Comparison of ENCODE assay signal across 8 cellular contexts in genomic region chr16:67804853-67805542, GRCh38. TPM values are rescaled to one million over a fixed set of nuclear protein-coding genes. Genes with fewer than 3 reads are reported as not detected.
DNase-seq lines count a peak whose midpoint lies in the region; ATAC-seq, FAIRE-seq and TF ChIP-seq lines count a peak whose summit lies in the region.

No MANE protein-coding gene starts in this region.

- no peak for TF ChIP-seq EP300 in A549 (IDR thresholded peaks at IDR 0.05)
- no peak for TF ChIP-seq EP300 in K562 (IDR thresholded peaks at IDR 0.05; ENCODE audit: low read length)

- no peaks in the 10 kb centered on the region for H3K9me1 ChIP-seq in K562 (ENCODE audit: control insufficient read depth, insufficient read depth, low read length)

- TF ChIP-seq POLR2A in A549 (IDR thresholded peaks at IDR 0.05; ENCODE audit: low read length) (no peak), K562 (conservative IDR thresholded peaks at IDR 0.05) (no peak)

- no peak for FAIRE-seq in A549 (lab: Jason Lieb, UNC)
- no peak for FAIRE-seq in K562 (lab: Jason Lieb, UNC)

- H3K79me2 ChIP-seq in K562 (ENCODE audit: control insufficient read depth, insufficient read depth, low read length) (peaks cover 50% of the 10 kb centered on the region), mesendoderm (ENCODE audit: control insufficient read depth, insufficient read depth, low read length) (peaks cover 19% of the 10 kb centered on the region)

- no peak overlapping the region for H2BK5ac ChIP-seq in mesendoderm (ENCODE audit: low read length)

- intact Hi-C loops in K562 (cut with micrococcal nuclease), result loop anchor here (5.0 kb wide), 1 partner anchor 133 kb away; no protein-coding TSS in a partner anchor

- no peak overlapping the region for H3K23ac ChIP-seq in mesendoderm (ENCODE audit: low read length)

- in situ Hi-C loops in K562 (cut with MboI), result no loop called here

- TF ChIP-seq CTCF in A549 (IDR thresholded peaks at IDR 0.05) (no peak), HL-60 (IDR thresholded peaks at IDR 0.05; ENCODE audit: insufficient read depth, low read length) (no peak), K562 (IDR thresholded peaks at IDR 0.05 in 2 of 3, conservative IDR thresholded peaks at IDR 0.05 in 1 of 3; ENCODE audit: insufficient read depth in 2 of 3, low read depth in 1 of 3, low read length in 3 of 3) (no peak)

- H4K20me1 ChIP-seq in K562 (replicated peaks; ENCODE audit: control insufficient read depth, insufficient read depth, low read length), result 0 out of 2 replicates have a peak, but pooled peaks cover 5% of the 10 kb centered on the region

- H3K4me2 ChIP-seq in A549 (peak overlapping the region; percentile 91), K562 (ENCODE audit: insufficient read depth, low read length) (peak overlapping the region; percentile 92), mesendoderm (ENCODE audit: low read length) (no peak overlapping the region)

- BruUV-seq in K562 (replicated peaks; lab: Mats Ljungman, UMichigan), result TSS peak; percentile 47

- H3K36me3 ChIP-seq in K562 (ENCODE audit: control insufficient read depth, insufficient read depth, low read length) (peaks cover 45% of the 10 kb centered on the region; the same call in 2 of the 3 replicates), mesendoderm (ENCODE audit: control insufficient read depth, insufficient read depth, low read length) (peaks cover 4% of the 10 kb centered on the region)

- H3K9me3 ChIP-seq in A549 (no peaks in the 10 kb centered on the region), K562 (replicated peaks; ENCODE audit: control insufficient read depth, insufficient read depth, low read depth, low read length) (no peaks in the 10 kb centered on the region)

- DNase-seq in A549 (ENCODE audit: low read depth in 1 of 2, low spot score in 1 of 2) (no peak), HL-60 (ENCODE audit: low read depth in 1 of 2, low spot score in 1 of 2) (no peak), K562 (ENCODE audit: extremely low read depth in 1 of 4, low spot score in 3 of 4) (no peak), mesendoderm (no peak), NCI-H2171 treated with DMSO at 0.1 percent for 48 hours (lab: John Stamatoyannopoulos, UW) (no peak), T1000 (lab: John Stamatoyannopoulos, UW) (no peak)

- CTCF ChIA-PET in A549 (lab: Yijun Ruan, JAX), result interaction anchor here (1.2 to 5.5 kb wide), 4 partner anchors 10 to 258 kb away, joined by 3 to 45 read pairs (median 4); no protein-coding TSS in a partner anchor
- CTCF ChIA-PET in K562 (lab: Yijun Ruan, JAX; ENCODE audit: low intra/inter-chr PET ratio), result no interaction called here

- no peak overlapping the region for H3K18ac ChIP-seq in mesendoderm (ENCODE audit: low read length)

- H3K27ac ChIP-seq in A549 (peak overlapping the region in 1 of 2 experiments; percentile 94; a peak in 1 of 6 replicates), HL-60 (replicated peaks) (peak overlapping the region; percentile 17), K562 (ENCODE audit: extremely low read depth, low read depth, low read length) (0 out of 3 replicates have a peak overlapping the region, but pooled peaks have one; percentile 86), mesendoderm (ENCODE audit: low read depth, low read length) (no peak overlapping the region)

- TF ChIP-seq RAD21 in A549 (conservative IDR thresholded peaks at IDR 0.05 in 1 of 2, IDR thresholded peaks at IDR 0.05 in 1 of 2) (no peak), K562 (CRISPR knock-in tag; conservative IDR thresholded peaks at IDR 0.05 in 1 of 2, IDR thresholded peaks at IDR 0.05 in 1 of 2) (no peak)

- no peak for ATAC-seq in A549
- no peak for ATAC-seq in K562
- no peak for ATAC-seq in GM21447 (IDR thresholded peaks at IDR 0.05; ENCODE audit: unreplicated experiment)
- no peak for ATAC-seq in GM18907 (IDR thresholded peaks at IDR 0.05; ENCODE audit: unreplicated experiment)

- no peak overlapping the region for H2AK5ac ChIP-seq in mesendoderm (ENCODE audit: low read length)

- whole genome bisulfite sequencing in A549 (ENCODE audit: missing lambda C conversion rate), result 78% methylated on average over 4 of the region's 4 CpGs
- 29% methylated on average over 4 of the region's 4 CpGs for WGBS in K562 (ENCODE audit: insufficient coverage, low coverage, missing lambda C conversion rate)
- WGBS in mesendoderm (ENCODE audit: extremely low coverage, insufficient coverage, low lambda C conversion rate), result no CpG with 5 or more reads among the region's 4 CpGs

- no peak overlapping the region for H4K5ac ChIP-seq in mesendoderm (ENCODE audit: low read length)

- peaks cover 23% of the 10 kb centered on the region for H3K79me1 ChIP-seq in mesendoderm (ENCODE audit: low read length)

- H3K4me3 ChIP-seq in A549 (peak overlapping the region; percentile 97), HL-60 (replicated peaks; ENCODE audit: insufficient read depth, low read length) (peak overlapping the region; percentile 80), K562 (peak overlapping the region; percentile 98), mesendoderm (ENCODE audit: low read length) (no peak overlapping the region)

- H4K8ac ChIP-seq in mesendoderm (ENCODE audit: low read depth, low read length), result no peak overlapping the region

- H3K9ac ChIP-seq in K562 (ENCODE audit: insufficient read depth in 1 of 2, low read depth in 2 of 2, low read length in 2 of 2) (peak overlapping the region; percentile 95; a peak in 3 of 4 replicates), mesendoderm (ENCODE audit: low read length) (peak overlapping the region; percentile 94)

- H3K27me3 ChIP-seq in HL-60 (ENCODE audit: insufficient read depth, poor library complexity, severe bottlenecking) (no peaks in the 10 kb centered on the region), K562 (ENCODE audit: control insufficient read depth in 2 of 2, insufficient read depth in 2 of 2, low read length in 2 of 2) (no peaks in the 10 kb centered on the region), mesendoderm (ENCODE audit: insufficient read depth, low read length, poor library complexity) (no peaks in the 10 kb centered on the region)

- no peak overlapping the region for H2AFZ ChIP-seq in K562 (ENCODE audit: low read depth, low read length)

- POLR2A ChIA-PET in A549 (lab: Yijun Ruan, JAX) (no interaction called here), K562 (lab: Yijun Ruan, JAX) (interaction anchor here (0.5 kb wide), 1 partner anchor 12 kb away, joined by 3 read pairs; no protein-coding TSS in a partner anchor)

- H2BK120ac ChIP-seq in mesendoderm (ENCODE audit: low read depth, low read length), result no peak overlapping the region

- H3K4me1 ChIP-seq in A549 (peaks cover 18% of the 10 kb centered on the region), K562 (replicated peaks in 1 of 2; ENCODE audit: control insufficient read depth in 2 of 2, insufficient read depth in 2 of 2, low read length in 2 of 2) (peaks cover 22 to 28% of the 10 kb centered on the region in 2 experiments; a peak in 4 of 5 replicates), mesendoderm (ENCODE audit: control insufficient read depth, low read depth, low read length) (peaks cover 1% of the 10 kb centered on the region)

- H2BK15ac ChIP-seq in mesendoderm (replicated peaks; ENCODE audit: low read depth), result no peak overlapping the region

- no peak overlapping the region for H3K4ac ChIP-seq in mesendoderm (ENCODE audit: low read depth, low read length)

- H3K56ac ChIP-seq in mesendoderm (ENCODE audit: low read length), result no peak overlapping the region

RNA-seq across cellular contexts. Expression of gene RANBP10, which starts 1.4 kb away (rescaled TPM):
- polyA plus RNA-seq in A549 (2011; rRNA removed), result 9.8 and 11.1 TPM in 2 replicates
- polyA plus RNA-seq in A549 (2012; cell fraction: cytosol; rRNA removed), result 10.0 and 11.9 TPM in 2 replicates
- 25.2 and 27.5 TPM in 2 replicates for polyA plus RNA-seq in A549 (2012; cell fraction: nucleus; rRNA removed)
- 6.9 to 7.5 TPM (median 7.5 TPM) in 3 replicates for polyA plus RNA-seq in A549 (2017; fragmentation: RNase III; extraction: RNeasy Plus Mini Kit Qiagen cat#74134 plus additional on column Dnase treatment)
- 14.4 and 16.0 TPM in 2 replicates for polyA minus RNA-seq in A549 (2011; rRNA and poly(A)+ RNA removed)
- total RNA-seq in K562 (2011; cell fraction: chromatin; rRNA removed; ENCODE audit: low replicate concordance), result 28.9 and 56.2 TPM in 2 replicates
- 28.6 and 28.7 TPM in 2 replicates for total RNA-seq in K562 (2011; cell fraction: nucleolus; rRNA removed)
- total RNA-seq in K562 (2011; cell fraction: nucleoplasm; rRNA removed), result 26.3 and 27.1 TPM in 2 replicates
- 4.5 and 7.7 TPM in 2 replicates for total RNA-seq in K562 (2014; rRNA removed)
- total RNA-seq in K562 (2014; rRNA removed; fragmentation: Illumina TruSeq; extraction: Trizol), result 4.8 TPM in 2 replicates
- 5.9 and 6.4 TPM in 2 replicates for total RNA-seq in K562 (2015; rRNA removed; fragmentation: Illumina TruSeq; extraction: Trizol)
- total RNA-seq in K562 (2021), result 16.2 and 19.3 TPM in 2 replicates
- polyA plus RNA-seq in K562 (2011; rRNA removed), result 10.4 and 19.8 TPM in 2 replicates
- 12.6 and 15.1 TPM in 2 replicates for polyA plus RNA-seq in K562 (2011; cell fraction: cytosol; rRNA removed)
- polyA plus RNA-seq in K562 (2011; cell fraction: nucleus; rRNA removed), result 35.3 and 40.0 TPM in 2 replicates
- 11.5 and 16.0 TPM in 2 replicates for polyA plus RNA-seq in K562 (2012)
- polyA plus RNA-seq in K562 (2014; fragmentation: Illumina TruSeq; extraction: Trizol), result 14.8 and 15.4 TPM in 2 replicates
- polyA plus RNA-seq in K562 (2014; fragmentation: Nextera tagmentation; extraction: Ambion mirVana), result 1 to 10 TPM in 1 of 2 experiments, under 1 TPM in 1; 0.61 to 1.4 TPM
- polyA plus RNA-seq in K562 (2014; rRNA removed), result 9.9 and 10.2 TPM in 2 replicates
- polyA minus RNA-seq in K562 (2011; rRNA and poly(A)+ RNA removed), result 20.3 and 21.7 TPM in 2 replicates
- polyA minus RNA-seq in K562 (2011; cell fraction: cytosol; rRNA and poly(A)+ RNA removed), result 10.1 and 10.7 TPM in 2 replicates
- 12.9 and 17.8 TPM in 2 replicates for polyA minus RNA-seq in K562 (2011; cell fraction: nucleus; rRNA and poly(A)+ RNA removed)
- 8.8 TPM for polyA plus RNA-seq in mesendoderm (2013, experiment 1 of 2)
- polyA plus RNA-seq in mesendoderm (2013, experiment 2 of 2), result 8.6 TPM

RNA-seq across cellular contexts. Expression of gene TSNAXIP1, which starts 1.7 kb away (rescaled TPM):
- polyA plus RNA-seq in A549 (2011; rRNA removed), result 0.68 and 0.78 TPM in 2 replicates
- polyA plus RNA-seq in A549 (2012; cell fraction: cytosol; rRNA removed), result 0.43 and 0.63 TPM in 2 replicates
- 3.5 and 5.0 TPM in 2 replicates for polyA plus RNA-seq in A549 (2012; cell fraction: nucleus; rRNA removed)
- polyA plus RNA-seq in A549 (2017; fragmentation: RNase III; extraction: RNeasy Plus Mini Kit Qiagen cat#74134 plus additional on column Dnase treatment), result 0.97 to 1.2 TPM (median 1.1 TPM) in 3 replicates
- 0.58 and 0.73 TPM in 2 replicates for polyA minus RNA-seq in A549 (2011; rRNA and poly(A)+ RNA removed)
- 0.86 TPM in 1 of 2 replicates, not detected in the other for total RNA-seq in K562 (2011; cell fraction: chromatin; rRNA removed; ENCODE audit: low replicate concordance)
- total RNA-seq in K562 (2011; cell fraction: nucleolus; rRNA removed), result 0.39 and 0.67 TPM in 2 replicates
- 0.15 TPM in 1 of 2 replicates, not detected in the other for total RNA-seq in K562 (2011; cell fraction: nucleoplasm; rRNA removed)
- total RNA-seq in K562 (2014; rRNA removed), result not detected in 2 replicates
- not detected in 2 replicates for total RNA-seq in K562 (2014; rRNA removed; fragmentation: Illumina TruSeq; extraction: Trizol)
- 0.11 and 0.14 TPM in 2 replicates for total RNA-seq in K562 (2015; rRNA removed; fragmentation: Illumina TruSeq; extraction: Trizol)
- not detected in 2 replicates for total RNA-seq in K562 (2021)
- 0.11 and 0.12 TPM in 2 replicates for polyA plus RNA-seq in K562 (2011; rRNA removed)
- polyA plus RNA-seq in K562 (2011; cell fraction: cytosol; rRNA removed), result 0.04 and 0.21 TPM in 2 replicates
- polyA plus RNA-seq in K562 (2011; cell fraction: nucleus; rRNA removed), result 1.6 and 1.9 TPM in 2 replicates
- 0.10 TPM in 1 of 2 replicates, not detected in the other for polyA plus RNA-seq in K562 (2012)
- polyA plus RNA-seq in K562 (2014; fragmentation: Illumina TruSeq; extraction: Trizol), result 0.04 and 0.22 TPM in 2 replicates
- under 1 TPM in 1 of 2 experiments, not detected in 1; 0.03 TPM for polyA plus RNA-seq in K562 (2014; fragmentation: Nextera tagmentation; extraction: Ambion mirVana)
- 0.24 and 0.35 TPM in 2 replicates for polyA plus RNA-seq in K562 (2014; rRNA removed)
- 0.24 and 0.39 TPM in 2 replicates for polyA minus RNA-seq in K562 (2011; rRNA and poly(A)+ RNA removed)
- polyA minus RNA-seq in K562 (2011; cell fraction: cytosol; rRNA and poly(A)+ RNA removed), result not detected in 2 replicates
- polyA minus RNA-seq in K562 (2011; cell fraction: nucleus; rRNA and poly(A)+ RNA removed), result 0.13 TPM in 1 of 2 replicates, not detected in the other
- polyA plus RNA-seq in mesendoderm (2013, experiment 1 of 2), result 0.37 TPM
- 0.38 TPM for polyA plus RNA-seq in mesendoderm (2013, experiment 2 of 2)

RNA-seq across cellular contexts. Expression of gene THAP11, which starts 37.1 kb away (rescaled TPM):
- polyA plus RNA-seq in A549 (2011; rRNA removed), result 33.2 and 44.0 TPM in 2 replicates
- 56.9 and 68.8 TPM in 2 replicates for polyA plus RNA-seq in A549 (2012; cell fraction: cytosol; rRNA removed)
- 32.7 and 40.9 TPM in 2 replicates for polyA plus RNA-seq in A549 (2012; cell fraction: nucleus; rRNA removed)
- 27.2 to 30.9 TPM (median 30.0 TPM) in 3 replicates for polyA plus RNA-seq in A549 (2017; fragmentation: RNase III; extraction: RNeasy Plus Mini Kit Qiagen cat#74134 plus additional on column Dnase treatment)
- 22.3 and 22.6 TPM in 2 replicates for polyA minus RNA-seq in A549 (2011; rRNA and poly(A)+ RNA removed)
- total RNA-seq in K562 (2011; cell fraction: chromatin; rRNA removed; ENCODE audit: low replicate concordance), result 4.2 and 10.7 TPM in 2 replicates
- total RNA-seq in K562 (2011; cell fraction: nucleolus; rRNA removed), result 12.9 and 13.3 TPM in 2 replicates
- total RNA-seq in K562 (2011; cell fraction: nucleoplasm; rRNA removed), result 9.1 and 9.5 TPM in 2 replicates
- 31.6 and 38.1 TPM in 2 replicates for total RNA-seq in K562 (2014; rRNA removed)
- total RNA-seq in K562 (2014; rRNA removed; fragmentation: Illumina TruSeq; extraction: Trizol), result 12.4 and 13.5 TPM in 2 replicates
- total RNA-seq in K562 (2015; rRNA removed; fragmentation: Illumina TruSeq; extraction: Trizol), result 21.1 and 21.5 TPM in 2 replicates
- total RNA-seq in K562 (2021), result 30.1 TPM in 2 replicates
- polyA plus RNA-seq in K562 (2011; rRNA removed), result 22.5 TPM in 2 replicates
- 23.6 and 48.9 TPM in 2 replicates for polyA plus RNA-seq in K562 (2011; cell fraction: cytosol; rRNA removed)
- 14.9 and 15.4 TPM in 2 replicates for polyA plus RNA-seq in K562 (2011; cell fraction: nucleus; rRNA removed)
- polyA plus RNA-seq in K562 (2012), result 18.6 and 23.6 TPM in 2 replicates
- 12.0 and 14.7 TPM in 2 replicates for polyA plus RNA-seq in K562 (2014; fragmentation: Illumina TruSeq; extraction: Trizol)
- polyA plus RNA-seq in K562 (2014; fragmentation: Nextera tagmentation; extraction: Ambion mirVana), result 1 to 10 TPM; 2.4 to 3.6 TPM
- polyA plus RNA-seq in K562 (2014; rRNA removed), result 21.4 and 24.7 TPM in 2 replicates
- polyA minus RNA-seq in K562 (2011; rRNA and poly(A)+ RNA removed), result 12.6 and 16.7 TPM in 2 replicates
- 13.6 and 15.6 TPM in 2 replicates for polyA minus RNA-seq in K562 (2011; cell fraction: cytosol; rRNA and poly(A)+ RNA removed)
- 5.3 and 7.9 TPM in 2 replicates for polyA minus RNA-seq in K562 (2011; cell fraction: nucleus; rRNA and poly(A)+ RNA removed)
- polyA plus RNA-seq in mesendoderm (2013, experiment 1 of 2), result 26.9 TPM
- 26.7 TPM for polyA plus RNA-seq in mesendoderm (2013, experiment 2 of 2)

RNA-seq across cellular contexts. Expression of gene NUTF2, which starts 41.7 kb away (rescaled TPM):
- polyA plus RNA-seq in A549 (2011; rRNA removed) (168 and 209 TPM in 2 replicates), A549 (2017; fragmentation: RNase III; extraction: RNeasy Plus Mini Kit Qiagen cat#74134 plus additional on column Dnase treatment) (270 to 301 TPM (median 287 TPM) in 3 replicates), K562 (2011; rRNA removed) (125 and 181 TPM in 2 replicates), K562 (2014; fragmentation: Illumina TruSeq; extraction: Trizol) (199 and 236 TPM in 2 replicates), K562 (2014; fragmentation: Nextera tagmentation; extraction: Ambion mirVana) (100 to 1,000 TPM; 244 to 246 TPM), K562 (2014; rRNA removed) (183 and 248 TPM in 2 replicates)
- 585 and 606 TPM in 2 replicates for polyA plus RNA-seq in A549 (2012; cell fraction: cytosol; rRNA removed)
- polyA plus RNA-seq in A549 (2012; cell fraction: nucleus; rRNA removed), result 173 and 271 TPM in 2 replicates
- 446 and 461 TPM in 2 replicates for polyA minus RNA-seq in A549 (2011; rRNA and poly(A)+ RNA removed)
- total RNA-seq in K562 (2011; cell fraction: chromatin; rRNA removed; ENCODE audit: low replicate concordance), result 64.0 and 124 TPM in 2 replicates
- total RNA-seq in K562 (2011; cell fraction: nucleolus; rRNA removed), result 96.3 and 98.1 TPM in 2 replicates
- 87.5 and 97.2 TPM in 2 replicates for total RNA-seq in K562 (2011; cell fraction: nucleoplasm; rRNA removed)
- total RNA-seq in K562 (2014; rRNA removed) (118 and 124 TPM in 2 replicates), K562 (2014; rRNA removed; fragmentation: Illumina TruSeq; extraction: Trizol) (106 and 111 TPM in 2 replicates), K562 (2015; rRNA removed; fragmentation: Illumina TruSeq; extraction: Trizol) (129 and 147 TPM in 2 replicates), K562 (2021) (141 and 146 TPM in 2 replicates)
- 221 and 371 TPM in 2 replicates for polyA plus RNA-seq in K562 (2011; cell fraction: cytosol; rRNA removed)
- 195 and 197 TPM in 2 replicates for polyA plus RNA-seq in K562 (2011; cell fraction: nucleus; rRNA removed)
- 129 and 256 TPM in 2 replicates for polyA plus RNA-seq in K562 (2012)
- 180 and 188 TPM in 2 replicates for polyA minus RNA-seq in K562 (2011; rRNA and poly(A)+ RNA removed)
- polyA minus RNA-seq in K562 (2011; cell fraction: cytosol; rRNA and poly(A)+ RNA removed), result 133 and 184 TPM in 2 replicates
- 39.2 and 62.3 TPM in 2 replicates for polyA minus RNA-seq in K562 (2011; cell fraction: nucleus; rRNA and poly(A)+ RNA removed)
- 370 TPM for polyA plus RNA-seq in mesendoderm (2013, experiment 1 of 2)
- polyA plus RNA-seq in mesendoderm (2013, experiment 2 of 2), result 358 TPM

RNA-seq across cellular contexts. Expression of gene CENPT, which starts 42.5 kb away (rescaled TPM):
- 18.2 and 19.1 TPM in 2 replicates for polyA plus RNA-seq in A549 (2011; rRNA removed)
- polyA plus RNA-seq in A549 (2012; cell fraction: cytosol; rRNA removed), result 40.2 and 42.7 TPM in 2 replicates
- 322 and 345 TPM in 2 replicates for polyA plus RNA-seq in A549 (2012; cell fraction: nucleus; rRNA removed)
- polyA plus RNA-seq in A549 (2017; fragmentation: RNase III; extraction: RNeasy Plus Mini Kit Qiagen cat#74134 plus additional on column Dnase treatment), result 35.9 to 40.3 TPM (median 36.9 TPM) in 3 replicates
- 23.4 and 24.1 TPM in 2 replicates for polyA minus RNA-seq in A549 (2011; rRNA and poly(A)+ RNA removed)
- 148 and 303 TPM in 2 replicates for total RNA-seq in K562 (2011; cell fraction: chromatin; rRNA removed; ENCODE audit: low replicate concordance)
- total RNA-seq in K562 (2011; cell fraction: nucleolus; rRNA removed), result 234 and 236 TPM in 2 replicates
- total RNA-seq in K562 (2011; cell fraction: nucleoplasm; rRNA removed), result 115 and 154 TPM in 2 replicates
- total RNA-seq in K562 (2014; rRNA removed), result 67.1 and 73.7 TPM in 2 replicates
- total RNA-seq in K562 (2014; rRNA removed; fragmentation: Illumina TruSeq; extraction: Trizol), result 15.1 and 20.1 TPM in 2 replicates
- 37.7 and 39.7 TPM in 2 replicates for total RNA-seq in K562 (2015; rRNA removed; fragmentation: Illumina TruSeq; extraction: Trizol)
- 62.9 and 65.7 TPM in 2 replicates for total RNA-seq in K562 (2021)
- 44.1 and 57.0 TPM in 2 replicates for polyA plus RNA-seq in K562 (2011; rRNA removed)
- 50.3 and 77.4 TPM in 2 replicates for polyA plus RNA-seq in K562 (2011; cell fraction: cytosol; rRNA removed)
- polyA plus RNA-seq in K562 (2011; cell fraction: nucleus; rRNA removed), result 431 and 574 TPM in 2 replicates
- 56.5 and 66.4 TPM in 2 replicates for polyA plus RNA-seq in K562 (2012)
- polyA plus RNA-seq in K562 (2014; fragmentation: Illumina TruSeq; extraction: Trizol), result 55.2 and 57.7 TPM in 2 replicates
- polyA plus RNA-seq in K562 (2014; fragmentation: Nextera tagmentation; extraction: Ambion mirVana), result 1 to 10 TPM; 3.6 to 8.3 TPM
- 89.1 and 94.2 TPM in 2 replicates for polyA plus RNA-seq in K562 (2014; rRNA removed)
- 22.1 and 23.9 TPM in 2 replicates for polyA minus RNA-seq in K562 (2011; rRNA and poly(A)+ RNA removed)
- polyA minus RNA-seq in K562 (2011; cell fraction: cytosol; rRNA and poly(A)+ RNA removed), result 24.4 and 24.6 TPM in 2 replicates
- 66.0 and 75.9 TPM in 2 replicates for polyA minus RNA-seq in K562 (2011; cell fraction: nucleus; rRNA and poly(A)+ RNA removed)
- 33.6 TPM for polyA plus RNA-seq in mesendoderm (2013, experiment 1 of 2)
- polyA plus RNA-seq in mesendoderm (2013, experiment 2 of 2), result 33.5 TPM
